18 cellular contexts compared by ENCODE assay signal in genomic region chr4:65624651-65625050, GRCh38. TPM values are rescaled to one million over a fixed set of nuclear protein-coding genes. Genes with fewer than 3 reads are reported as not detected.
"Had no signal": no experiment of that assay in that cellular context is flagged by ENCODE, and none has a peak within 500 bp of the region (broad histone marks: within the 10 kb centered on the region; RNA-seq: fewer than 3 reads in every experiment).

No MANE protein-coding gene starts in this region.

- H3K27me3 ChIP-seq: colonic mucosa, right lobe of liver had no signal

- H3K9me3 ChIP-seq: colonic mucosa, mucosa of descending colon, right lobe of liver had no signal

- H3K4me3 ChIP-seq: colonic mucosa, mucosa of descending colon, right lobe of liver had no signal

- ATAC-seq: left cardiac atrium, mucosa of descending colon, right lobe of liver, T-cell had no signal

- H3K36me3 ChIP-seq: colonic mucosa, right lobe of liver had no signal

- H3K4me1 ChIP-seq: colonic mucosa, right lobe of liver had no signal

- H3K27ac ChIP-seq: colonic mucosa, right lobe of liver had no signal

- DNase-seq: activated CD4-positive, alpha-beta memory T cell treated with anti-CD3 and anti-CD28 coated beads, Interleukin-2, amount 10 ng/mL, durations not matched to agents 7 days and 5 days; activated CD4-positive, alpha-beta T cell treated with anti-CD3 and anti-CD28 coated beads for 48 hours; activated CD4-positive, CD25-positive, alpha-beta regulatory T cell; activated naive CD4-positive, alpha-beta T cell treated with Interleukin-2 at 50 U/mL for 16 hours; activated naive CD8-positive, alpha-beta T cell treated with anti-CD3 and anti-CD28 coated beads, Interleukin-2, amount 10 ng/mL, durations not matched to agents 7 days and 5 days; activated T-cell treated with anti-CD3 and anti-CD28 coated beads, Interleukin-2, amount 50 U/mL, for 24 hours; amygdala; central memory CD4-positive, alpha-beta T cell; colonic mucosa; left cardiac atrium; mesenchymal stem cell; mucosa of descending colon; naive B cell; right lobe of liver; stimulated activated CD8-positive, alpha-beta memory T cell treated with anti-CD3 and anti-CD28 coated beads, Interleukin-4, amount 100 ng/mL, for 48 hours; stimulated activated naive CD4-positive, alpha-beta T cell; T-cell had no signal

RNA-seq across cellular contexts. Expression of gene EPHA5, which starts 45.6 kb away (rescaled TPM):
- total RNA-seq: activated CD4-positive, alpha-beta memory T cell treated with anti-CD3 and anti-CD28 coated beads, Interleukin-2, amount 10 ng/mL, durations not matched to agents 7 days and 5 days; activated naive CD8-positive, alpha-beta T cell treated with anti-CD3 and anti-CD28 coated beads, Interleukin-2, amount 10 ng/mL, durations not matched to agents 7 days and 5 days; activated T-helper 2 cell treated with anti-CD3 and anti-CD28 coated beads, Interferon-gamma antibody, Interleukin-2, Interleukin-4, amounts not matched to agents 10 μg/mL and 5 μg/mL and 100 μg/mL, durations not matched to agents 14 hours and 24 hours and 36 hours; right lobe of liver; T-cell had no signal
